8 cellular contexts compared by ENCODE assay signal in the genomic region with DNA sequence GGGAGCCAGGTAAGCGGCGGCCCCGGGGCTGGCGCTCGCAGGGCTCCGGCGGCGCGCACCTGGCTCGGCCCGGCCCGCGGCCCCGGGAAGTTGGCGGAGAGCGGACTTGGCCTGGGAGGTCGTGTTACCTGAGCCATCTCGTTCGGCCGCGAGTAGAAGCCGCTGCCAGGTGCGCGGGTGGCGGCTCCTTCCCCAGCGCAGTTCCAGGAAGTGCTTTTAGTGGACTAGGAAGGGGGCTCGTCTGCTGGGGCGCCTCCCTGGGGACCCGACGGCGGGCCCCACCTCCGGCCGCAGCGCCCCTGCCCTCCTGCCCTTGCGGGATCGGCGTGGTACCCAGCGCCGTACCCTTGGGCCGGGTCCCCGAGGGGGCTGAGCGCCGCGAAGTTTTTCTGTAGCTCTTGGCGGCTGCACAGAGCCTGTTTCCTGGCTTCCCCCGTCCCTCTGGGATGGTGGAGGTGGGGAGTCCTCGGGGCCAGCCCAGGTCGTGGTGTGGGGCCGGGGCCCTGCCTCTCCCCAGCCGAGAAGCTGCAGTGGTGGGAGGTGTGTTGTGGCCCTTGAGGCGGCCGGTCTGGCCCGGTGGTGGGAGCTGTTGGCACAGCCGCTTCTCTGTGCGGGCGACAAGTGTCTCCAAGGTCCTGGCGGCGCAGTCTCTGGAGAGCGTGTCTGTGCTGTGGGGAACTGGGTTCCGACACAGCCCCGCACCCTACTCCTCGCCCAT.
DNase-seq lines count a peak whose midpoint lies in the region; ATAC-seq and TF ChIP-seq lines count a peak whose summit lies in the region.

No MANE protein-coding gene starts in this region.

- peaks cover 1% of the 10 kb centered on the region for H3K36me3 Mint-ChIP-seq in central memory CD8-positive, alpha-beta T cell (ENCODE audit: insufficient read depth)

- no peak overlapping the region for H4K8ac ChIP-seq in mesendoderm (ENCODE audit: low read depth, low read length)

- no peak overlapping the region for H2AK5ac ChIP-seq in mesendoderm (ENCODE audit: low read length)

- no CpG with 5 or more reads among the region's 62 CpGs for WGBS in mesendoderm (ENCODE audit: extremely low coverage, insufficient coverage, low lambda C conversion rate)

- H3K4me1 ChIP-seq in mesendoderm (ENCODE audit: control insufficient read depth, low read depth, low read length) (peaks cover 13% of the 10 kb centered on the region), uterus (no peaks in the 10 kb centered on the region)

- no peak overlapping the region for H4K5ac ChIP-seq in mesendoderm (ENCODE audit: low read length)

- H3K4ac ChIP-seq in mesendoderm (ENCODE audit: low read depth, low read length): no peak overlapping the region

- H3K79me2 ChIP-seq in mesendoderm (ENCODE audit: control insufficient read depth, insufficient read depth, low read length): peaks cover 6% of the 10 kb centered on the region

- H3K4me1 Mint-ChIP-seq in central memory CD8-positive, alpha-beta T cell: peaks cover 56% of the 10 kb centered on the region

- H3K79me1 ChIP-seq in mesendoderm (ENCODE audit: low read length): peaks cover 14% of the 10 kb centered on the region

- intact Hi-C loops in uterus (cut with DNase I; ENCODE audit: low total_unique reads): no loop called here

- H3K27me3 Mint-ChIP-seq in central memory CD8-positive, alpha-beta T cell: no peaks in the 10 kb centered on the region

- H3K27me3 ChIP-seq in mesendoderm (ENCODE audit: insufficient read depth, low read length, poor library complexity) (no peaks in the 10 kb centered on the region), uterus (no peaks in the 10 kb centered on the region)

- H3K56ac ChIP-seq in mesendoderm (ENCODE audit: low read length): peak overlapping the region; percentile 28

- no peaks in the 10 kb centered on the region for H3K9me3 Mint-ChIP-seq in central memory CD8-positive, alpha-beta T cell

- H3K9ac ChIP-seq in mesendoderm (ENCODE audit: low read length): peak overlapping the region; percentile 12

- H2BK15ac ChIP-seq in mesendoderm (replicated peaks; ENCODE audit: low read depth): no peak overlapping the region

- ATAC-seq in GM18498 (IDR thresholded peaks at IDR 0.05; ENCODE audit: unreplicated experiment) (peak; percentile 23), HG02588 (IDR thresholded peaks at IDR 0.05; ENCODE audit: unreplicated experiment) (peak; percentile 15), HG02981 (IDR thresholded peaks at IDR 0.05; ENCODE audit: unreplicated experiment) (no peak)
- ATAC-seq in central memory CD8-positive, alpha-beta T cell (replicated peaks; ENCODE audit: extremely low read depth, poor library complexity, severe bottlenecking): peak; percentile 15

- H3K4me3 ChIP-seq in mesendoderm (ENCODE audit: low read length) (peak overlapping the region; percentile 10), uterus (peak overlapping the region; percentile 14 to 40)

- no peak for TF ChIP-seq CTCF in uterus (IDR thresholded peaks at IDR 0.05)

- H3K4me3 Mint-ChIP-seq in central memory CD8-positive, alpha-beta T cell: peak overlapping the region; percentile 88

- peak overlapping the region; percentile 42 for H3K18ac ChIP-seq in mesendoderm (ENCODE audit: low read length)

- H2BK5ac ChIP-seq in mesendoderm (ENCODE audit: low read length): no peak overlapping the region

- no peak overlapping the region for H2BK120ac ChIP-seq in mesendoderm (ENCODE audit: low read depth, low read length)

- TF ChIP-seq POLR2A in uterus (IDR thresholded peaks at IDR 0.05): no peak

- H3K4me2 ChIP-seq in mesendoderm (ENCODE audit: low read length): peak overlapping the region; percentile 58

- no peaks in the 10 kb centered on the region for H3K36me3 ChIP-seq in mesendoderm (ENCODE audit: control insufficient read depth, insufficient read depth, low read length)
- H3K36me3 ChIP-seq in uterus: no peaks in the 10 kb centered on the region

- DNase-seq in NCI-H69 (lab: John Stamatoyannopoulos, UW) (peak; percentile 81), mesendoderm (peak; percentile 51), uterus (no peak), NCI-H1092 (lab: John Stamatoyannopoulos, UW) (no peak)
- no peak for DNase-seq in central memory CD8-positive, alpha-beta T cell (ENCODE audit: low spot score in 2 of 2)

- H3K27ac ChIP-seq in mesendoderm (ENCODE audit: low read depth, low read length) (no peak overlapping the region), uterus (no peak overlapping the region)

- peak overlapping the region; percentile 90 for H3K27ac Mint-ChIP-seq in central memory CD8-positive, alpha-beta T cell (ENCODE audit: low read depth)

- H3K23ac ChIP-seq in mesendoderm (ENCODE audit: low read length): no peak overlapping the region

- H3K9me3 ChIP-seq in uterus: no peaks in the 10 kb centered on the region

Comparison
In these comparisons a context has a peak if more than half of its experiments do, and no peak if none do; other contexts are left out.
1. DNase-seq: peak in NCI-H69 (single experiment) and mesendoderm (single experiment); none in central memory CD8-positive, alpha-beta T cell (0 of 2), uterus (0 of 2) and NCI-H1092 (single experiment).